8 cellular contexts compared by ENCODE assay signal in genomic region chr3:46976326-46977190, GRCh38. TPM values are rescaled to one million over a fixed set of nuclear protein-coding genes. Genes with fewer than 3 reads are reported as not detected.
DNase-seq lines count a peak whose midpoint lies in the region; ATAC-seq lines count a peak whose summit lies in the region.

Gene CCDC12, minus strand, starts transcription at chr3:46976745. Its CDS starts 13 bp downstream, at chr3:46976732.

- intact Hi-C loops in CD4-positive, alpha-beta memory T cell (cut with micrococcal nuclease): loop anchor here (1.0 to 5.0 kb wide), 4 partner anchors 61 to 306 kb away; partner anchors contain the start of genes KIF9, KLHL18 and SETD2

- no peaks in the 10 kb centered on the region for H3K9me3 ChIP-seq in CD4-positive, alpha-beta memory T cell (ENCODE audit: control insufficient read depth in 1 of 2, low read length in 2 of 2)

- peaks cover 45 to 78% (median 62%) of the 10 kb centered on the region in 4 donors for H3K4me1 Mint-ChIP-seq in CD4-positive, alpha-beta memory T cell
- peaks cover 52 to 61% of the 10 kb centered on the region in 2 donors for H3K4me1 Mint-ChIP-seq in effector memory CD8-positive, alpha-beta T cell (ENCODE audit: low read depth in 2 of 2)

- H3K4me3 ChIP-seq in CD4-positive, alpha-beta memory T cell (ENCODE audit: low read length in 2 of 2): peak within 1 kb of the TSS; percentile 67 to 99

- H3K27me3 Mint-ChIP-seq in CD4-positive, alpha-beta memory T cell: no peaks in the 10 kb centered on the region
- no peaks in the 10 kb centered on the region for H3K27me3 Mint-ChIP-seq in effector memory CD8-positive, alpha-beta T cell

- peaks cover 9 to 31% of the 10 kb centered on the region in 2 donors for H3K36me3 Mint-ChIP-seq in CD4-positive, alpha-beta memory T cell
- peaks cover 50% of the 10 kb centered on the region for H3K36me3 Mint-ChIP-seq in effector memory CD8-positive, alpha-beta T cell (ENCODE audit: insufficient read depth)

- no peaks in the 10 kb centered on the region for H3K27me3 ChIP-seq in CD4-positive, alpha-beta memory T cell (ENCODE audit: insufficient read depth, low read length)

- peak; percentile 51 for ATAC-seq in GM19467 (IDR thresholded peaks at IDR 0.05; ENCODE audit: unreplicated experiment)
- ATAC-seq in effector memory CD8-positive, alpha-beta T cell (replicated peaks): peak; percentile 73

- POLR2A ChIA-PET in CD4-positive, alpha-beta memory T cell (lab: Charles Lee; ENCODE audit: partially characterized antibody): interaction anchor here (0.6 to 13.4 kb wide), 14 partner anchors 9 to 1463 kb away, joined by 3 to 222 read pairs (median 6); no protein-coding TSS in a partner anchor
- POLR2A ChIA-PET in activated CD8-positive, alpha-beta memory T cell treated with anti-CD3 and anti-CD28 coated beads for 36 hours (lab: Charles Lee): interaction anchor here (0.5 to 2.3 kb wide), 7 partner anchors 11 to 674 kb away, joined by 3 to 12 read pairs (median 5); no protein-coding TSS in a partner anchor

- peak; percentile 97 to 98 (median 98) for DNase-seq in CD4-positive, alpha-beta memory T cell
- DNase-seq in HS-5 (ENCODE audit: low read depth) (peak; percentile 98), medulla oblongata (ENCODE audit: extremely low spot score) (peak; percentile 100)
- DNase-seq in NK-92 treated with Interleukin-12 subunit alpha and Interleukin-12 subunit beta, amount 100 ng/mL, for 24 hours (lab: John Stamatoyannopoulos, UW): peak; percentile 91
- peak; percentile 88 to 92 (median 91) for DNase-seq in effector memory CD8-positive, alpha-beta T cell
- DNase-seq in stimulated activated CD8-positive, alpha-beta memory T cell treated with anti-CD3 and anti-CD28 coated beads, Interleukin-12 subunit alpha, Interleukin-12 subunit beta, amount 100 ng/mL, for 1 hour (ENCODE audit: low read depth): peak; percentile 86

- H3K27ac ChIP-seq in CD4-positive, alpha-beta memory T cell (ENCODE audit: low read depth, low read length): peak within 1 kb of the TSS; percentile 89

- peaks cover 75% of the 10 kb centered on the region for H3K4me1 ChIP-seq in CD4-positive, alpha-beta memory T cell (ENCODE audit: insufficient read depth, low read length)

- H3K4me3 Mint-ChIP-seq in CD4-positive, alpha-beta memory T cell: peak within 1 kb of the TSS; percentile 94 to 100 (median 100)
- H3K4me3 Mint-ChIP-seq in effector memory CD8-positive, alpha-beta T cell: peak within 1 kb of the TSS; percentile 91 to 97

- peaks cover 0 to 2% (median 0%) of the 10 kb centered on the region in 8 donors for H3K9me3 Mint-ChIP-seq in CD4-positive, alpha-beta memory T cell
- no peaks in the 10 kb centered on the region for H3K9me3 Mint-ChIP-seq in effector memory CD8-positive, alpha-beta T cell

- H3K36me3 ChIP-seq in CD4-positive, alpha-beta memory T cell (ENCODE audit: insufficient read depth, low read length): no peaks in the 10 kb centered on the region

- H3K27ac Mint-ChIP-seq in CD4-positive, alpha-beta memory T cell: peak within 1 kb of the TSS; percentile 90 to 100 (median 99)
- H3K27ac Mint-ChIP-seq in effector memory CD8-positive, alpha-beta T cell: peak within 1 kb of the TSS; percentile 95

- CTCF ChIA-PET in CD4-positive, alpha-beta memory T cell (lab: Charles Lee; ENCODE audit: partially characterized antibody): interaction anchor here (0.7 to 1.6 kb wide), 5 partner anchors 11 to 49 kb away, joined by 3 to 9 read pairs (median 3); no protein-coding TSS in a partner anchor
- CTCF ChIA-PET in activated CD8-positive, alpha-beta memory T cell treated with anti-CD3 and anti-CD28 coated beads for 36 hours (lab: Charles Lee): interaction anchor here (0.7 to 1.2 kb wide), 6 partner anchors 11 to 71 kb away, joined by 3 to 7 read pairs (median 4); no protein-coding TSS in a partner anchor

RNA-seq across cellular contexts. Expression of gene CCDC12, which starts in this region (rescaled TPM):
- total RNA-seq in CD4-positive, alpha-beta memory T cell: 10 to 100 TPM; 59.3 to 59.4 TPM
- polyA plus RNA-seq in CD4-positive, alpha-beta memory T cell: 100 to 1,000 TPM in 1 of 2 donors, 10 to 100 TPM in 1; 86.5 to 102 TPM
- total RNA-seq in activated CD8-positive, alpha-beta memory T cell treated with anti-CD3 and anti-CD28 coated beads for 36 hours: 10 to 100 TPM; 57.0 to 59.1 TPM

Comparison
In these comparisons a context has a peak if more than half of its experiments do, and no peak if none do; other contexts are left out.
1. Peak in every context shown above with its lines: DNase-seq, ATAC-seq, H3K4me3 ChIP-seq and H3K27ac ChIP-seq.